In the genomic region with DNA sequence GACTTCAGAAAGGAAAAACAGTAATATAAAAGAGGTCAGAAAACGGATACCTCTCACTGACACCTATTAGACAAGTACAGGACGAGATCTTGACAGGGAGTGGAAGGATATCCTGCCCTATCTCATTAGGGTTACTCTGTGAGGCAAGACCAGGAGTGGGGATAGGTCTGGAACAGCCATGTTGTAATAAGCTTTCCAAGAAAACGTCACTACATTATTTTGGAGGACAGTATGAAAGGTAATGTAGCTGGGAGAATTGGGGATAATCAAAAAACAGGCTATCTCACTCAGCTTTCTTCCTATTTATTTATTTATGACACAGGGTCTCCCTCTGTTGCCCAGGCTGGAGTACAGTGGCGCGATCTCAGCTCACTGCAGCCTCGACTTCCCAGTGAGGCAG, we compare ENCODE assay signal across 16 cellular contexts. TPM values are rescaled to one million over a fixed set of nuclear protein-coding genes. Genes with fewer than 3 reads are reported as not detected.
A peak's percentile ranks its signal among the peaks of the same experiment; 100 is the strongest.
DNase-seq lines count a peak whose midpoint lies in the region; ATAC-seq, FAIRE-seq and TF ChIP-seq lines count a peak whose summit lies in the region.
"Had no signal": no experiment of that assay in that cellular context is flagged by ENCODE, and none has a peak within 500 bp of the region (broad histone marks: within the 10 kb centered on the region; RNA-seq: fewer than 3 reads in every experiment).

No MANE protein-coding gene starts in this region.

- H3K4me2 ChIP-seq in HepG2 (ENCODE audit: low read depth, low read length) (no peak overlapping the region), OCI-LY3 (ENCODE audit: low read length) (peak overlapping the region; percentile 32), K562 (ENCODE audit: insufficient read depth, low read length) (peak overlapping the region; percentile 61)
- H3K4me2 ChIP-seq: BLaER1, GM23338, KMS-11 had no signal

- H3K9me3 ChIP-seq in HepG2 (ENCODE audit: low read length), result no peaks in the 10 kb centered on the region
- no peaks in the 10 kb centered on the region for H3K9me3 ChIP-seq in right lobe of liver
- H3K9me3 ChIP-seq in OCI-LY3 (ENCODE audit: insufficient read depth, low read length), result no peaks in the 10 kb centered on the region
- no peaks in the 10 kb centered on the region for H3K9me3 ChIP-seq in K562 (replicated peaks; ENCODE audit: control insufficient read depth, insufficient read depth, low read depth, low read length)

- H4K20me1 ChIP-seq in HepG2 (ENCODE audit: insufficient read depth, low read length) (no peaks in the 10 kb centered on the region), OCI-LY3 (ENCODE audit: insufficient read depth, low read length) (no peaks in the 10 kb centered on the region), K562 (replicated peaks; ENCODE audit: control insufficient read depth, insufficient read depth, low read length) (no peaks in the 10 kb centered on the region)
- H4K20me1 ChIP-seq: BLaER1 had no signal

- CTCF ChIA-PET in HepG2 (lab: Yijun Ruan, JAX; ENCODE audit: low intra/inter-chr PET ratio, low total read pairs), result no interaction called here
- CTCF ChIA-PET in K562 (lab: Yijun Ruan, JAX; ENCODE audit: low intra/inter-chr PET ratio), result no interaction called here

- H3K4me1 ChIP-seq in HepG2 (ENCODE audit: insufficient read depth, low read length), result peaks cover 76% of the 10 kb centered on the region
- no peaks in the 10 kb centered on the region for H3K4me1 ChIP-seq in right lobe of liver
- H3K4me1 ChIP-seq in OCI-LY3 (ENCODE audit: low read length), result peaks cover 51% of the 10 kb centered on the region
- peaks cover 0 to 6% of the 10 kb centered on the region in 2 experiments; a peak in 3 of 5 replicates for H3K4me1 ChIP-seq in K562 (replicated peaks in 1 of 2; ENCODE audit: control insufficient read depth in 2 of 2, insufficient read depth in 2 of 2, low read length in 2 of 2)

- DNase-seq in HepG2 (ENCODE audit: low spot score), result no peak
- DNase-seq in right lobe of liver, result no peak
- peak in 1 of 4 experiments; percentile 32 for DNase-seq in K562 (ENCODE audit: extremely low read depth in 1 of 4, low spot score in 3 of 4)
- no peak for DNase-seq in HuH-7 (ENCODE audit: low spot score)
- no peak for DNase-seq in NCI-H146 treated with DMSO at 0.1 percent for 48 hours (lab: John Stamatoyannopoulos, UW; ENCODE audit: unreplicated experiment)
- DNase-seq in EL, result no peak
- DNase-seq: 8988T, AML-193, H7 had no signal

- BruUV-seq in HepG2 (replicated peaks; lab: Mats Ljungman, UMichigan) (no TSS peak), K562 (replicated peaks; lab: Mats Ljungman, UMichigan) (no TSS peak)

- TF ChIP-seq RAD21 in HepG2 (CRISPR knock-in tag; IDR thresholded peaks at IDR 0.05) (no peak), K562 (CRISPR knock-in tag; conservative IDR thresholded peaks at IDR 0.05 in 1 of 2, IDR thresholded peaks at IDR 0.05 in 1 of 2) (no peak)

- H2AFZ ChIP-seq in HepG2 (ENCODE audit: low read length) (peak overlapping the region; percentile 33), OCI-LY3 (ENCODE audit: low read depth, low read length) (peak overlapping the region; percentile 97), K562 (ENCODE audit: low read depth, low read length) (peak overlapping the region; percentile 97)
- H2AFZ ChIP-seq: GM23338 had no signal

- no peak overlapping the region for H3K27ac ChIP-seq in HepG2 (ENCODE audit: extremely low read length, insufficient read depth, low read length)
- H3K27ac ChIP-seq in right lobe of liver, result no peak overlapping the region
- H3K27ac ChIP-seq in OCI-LY3 (ENCODE audit: low read length), result peak overlapping the region; percentile 100
- H3K27ac ChIP-seq in K562 (ENCODE audit: extremely low read depth, low read depth, low read length), result peak overlapping the region; percentile 53
- H3K27ac ChIP-seq: BLaER1, HL-60, KMS-11 had no signal

- no peak overlapping the region for H3K4me3 ChIP-seq in HepG2 (replicated peaks in 1 of 3; ENCODE audit: insufficient read depth in 1 of 3, low read depth in 2 of 3, low read length in 3 of 3)
- no peak overlapping the region for H3K4me3 ChIP-seq in right lobe of liver
- no peak overlapping the region for H3K4me3 ChIP-seq in OCI-LY3 (ENCODE audit: low read length)
- H3K4me3 ChIP-seq in K562, result no peak overlapping the region
- H3K4me3 ChIP-seq: BLaER1, GM23338 had no signal

- H3K36me3 ChIP-seq in HepG2 (replicated peaks in 1 of 2; ENCODE audit: control insufficient read depth in 1 of 2, insufficient read depth in 2 of 2, low read length in 2 of 2), result no peaks in the 10 kb centered on the region
- H3K36me3 ChIP-seq in right lobe of liver, result no peaks in the 10 kb centered on the region
- no peaks in the 10 kb centered on the region for H3K36me3 ChIP-seq in OCI-LY3 (replicated peaks; ENCODE audit: low read depth, low read length)
- H3K36me3 ChIP-seq in K562 (ENCODE audit: control insufficient read depth, insufficient read depth, low read length), result no peaks in the 10 kb centered on the region
- H3K36me3 ChIP-seq: BLaER1 had no signal

- FAIRE-seq in HepG2 (lab: Jason Lieb, UNC), result no peak
- no peak for FAIRE-seq in K562 (lab: Jason Lieb, UNC)
- FAIRE-seq: G401.6, GM12892 had no signal

- in situ Hi-C loops in HepG2 (cut with HindIII; ENCODE audit: extremely low pct_ligation_motif_present, low pct_unique_long_range_greater_than_20kb), result no loop called here
- in situ Hi-C loops in K562 (cut with MboI), result loop anchor here (25.0 kb wide), 1 partner anchor 376 kb away; a partner anchor contains a TSS

- no peak overlapping the region for H3K9ac ChIP-seq in HepG2 (ENCODE audit: insufficient read depth, low read depth, low read length)
- peak overlapping the region; percentile 74; the same call in 1 of the 2 replicates for H3K9ac ChIP-seq in OCI-LY3 (ENCODE audit: low read length)
- peak overlapping the region; percentile 30 to 54; a peak in 3 of 4 replicates for H3K9ac ChIP-seq in K562 (ENCODE audit: insufficient read depth in 1 of 2, low read depth in 2 of 2, low read length in 2 of 2)
- H3K9ac ChIP-seq: BLaER1, KMS-11 had no signal

- TF ChIP-seq POLR2A in HepG2 (IDR thresholded peaks at IDR 0.05; ENCODE audit: insufficient read depth in 1 of 2, low read depth in 2 of 2, low read length in 2 of 2) (no peak), right lobe of liver (IDR thresholded peaks at IDR 0.05) (no peak), K562 (conservative IDR thresholded peaks at IDR 0.05) (no peak)

- ATAC-seq in HepG2, result no peak
- no peak for ATAC-seq in right lobe of liver
- ATAC-seq in K562, result peak; percentile 71
- ATAC-seq: GM23338 had no signal

- no peak for TF ChIP-seq EP300 in HepG2 (IDR thresholded peaks at IDR 0.05; ENCODE audit: low read depth in 2 of 2, low read length in 2 of 2)
- no peak for TF ChIP-seq EP300 in HepG2 (CRISPR knock-in tag; IDR thresholded peaks at IDR 0.05; ENCODE audit: borderline replicate concordance)
- no peak for TF ChIP-seq EP300 in K562 (IDR thresholded peaks at IDR 0.05; ENCODE audit: low read length)

- intact Hi-C loops in HepG2 (cut with micrococcal nuclease; ENCODE audit: unreplicated experiment) (no loop called here), right lobe of liver (cut with DNase I) (loop anchor here in 1 of 2 donors (10.0 kb wide), 1 partner anchor 219 kb away; no protein-coding TSS in a partner anchor), K562 (cut with micrococcal nuclease) (no loop called here)

- H3K79me2 ChIP-seq in HepG2 (ENCODE audit: insufficient read depth, low read length) (no peaks in the 10 kb centered on the region), OCI-LY3 (ENCODE audit: low read length) (no peaks in the 10 kb centered on the region), K562 (ENCODE audit: control insufficient read depth, insufficient read depth, low read length) (no peaks in the 10 kb centered on the region)

- no peak for TF ChIP-seq CTCF in HepG2 (CRISPR knock-in tag; IDR thresholded peaks at IDR 0.05)
- TF ChIP-seq CTCF in right lobe of liver (IDR thresholded peaks at IDR 0.05), result no peak
- no peak for TF ChIP-seq CTCF in OCI-LY3 (IDR thresholded peaks at IDR 0.05; ENCODE audit: low read depth, low read length)
- TF ChIP-seq CTCF in K562 (IDR thresholded peaks at IDR 0.05 in 2 of 3, conservative IDR thresholded peaks at IDR 0.05 in 1 of 3; ENCODE audit: insufficient read depth in 2 of 3, low read depth in 1 of 3, low read length in 3 of 3), result no peak

- POLR2A ChIA-PET in HepG2 (lab: Yijun Ruan, JAX) (interaction anchor here (0.8 kb wide), 1 partner anchor 347 kb away, joined by 3 read pairs; a partner anchor contains a TSS), K562 (lab: Yijun Ruan, JAX) (interaction anchor here (0.6 to 2.2 kb wide), 12 partner anchors 9 to 375 kb away, joined by 3 to 9 read pairs (median 4); a partner anchor contains a TSS)

- no peaks in the 10 kb centered on the region for H3K9me1 ChIP-seq in K562 (ENCODE audit: control insufficient read depth, insufficient read depth, low read length)

- 89% methylated on average over 6 of the region's 6 CpGs for WGBS in HepG2 (ENCODE audit: low lambda C conversion rate)
- WGBS in right lobe of liver (ENCODE audit: insufficient coverage, low coverage, low lambda C conversion rate, missing lambda C conversion rate), result 65% methylated on average over 6 of the region's 6 CpGs
- 42% methylated on average over 6 of the region's 6 CpGs for WGBS in K562 (ENCODE audit: insufficient coverage, low coverage, missing lambda C conversion rate)

- H3K27me3 ChIP-seq in HepG2 (ENCODE audit: control insufficient read depth in 1 of 2, insufficient read depth in 2 of 2, low read length in 2 of 2), result no peaks in the 10 kb centered on the region; a peak in 1 of 5 replicates
- H3K27me3 ChIP-seq in right lobe of liver, result no peaks in the 10 kb centered on the region
- H3K27me3 ChIP-seq in OCI-LY3 (ENCODE audit: low read depth, low read length), result no peaks in the 10 kb centered on the region
- no peaks in the 10 kb centered on the region for H3K27me3 ChIP-seq in K562 (ENCODE audit: control insufficient read depth in 2 of 2, insufficient read depth in 2 of 2, low read length in 2 of 2)
- H3K27me3 ChIP-seq: BLaER1 had no signal

RNA-seq across cellular contexts. Expression of a gene that starts 25.3 kb away (rescaled TPM):
- total RNA-seq in HepG2 (2016; rRNA removed; fragmentation: Illumina TruSeq; extraction: Trizol) (52.1 and 79.1 TPM in 2 replicates), right lobe of liver (10 to 100 TPM in 3 of 6 experiments, 1 to 10 TPM in 3; 5.8 to 13.2 (median 9.1) TPM), K562 (2014; rRNA removed) (71.8 and 87.5 TPM in 2 replicates), K562 (2014; rRNA removed; fragmentation: Illumina TruSeq; extraction: Trizol) (134 and 145 TPM in 2 replicates), K562 (2015; rRNA removed; fragmentation: Illumina TruSeq; extraction: Trizol) (100 and 102 TPM in 2 replicates), K562 (2021) (78.8 and 79.9 TPM in 2 replicates)
- 14.1 and 14.2 TPM in 2 replicates for total RNA-seq in HepG2 (2016; cell fraction: cytosol; rRNA removed; fragmentation: Illumina TruSeq; extraction: Trizol; ENCODE audit: low read depth)
- total RNA-seq in HepG2 (2016; cell fraction: insoluble cytoplasmic fraction; rRNA removed; fragmentation: Illumina TruSeq; extraction: Trizol), result 57.3 and 82.0 TPM in 2 replicates
- 39.7 and 45.8 TPM in 2 replicates for total RNA-seq in HepG2 (2016; cell fraction: membrane; rRNA removed; fragmentation: Illumina TruSeq; extraction: Trizol)
- total RNA-seq in HepG2 (2016; cell fraction: nucleus; rRNA removed; fragmentation: Illumina TruSeq; extraction: Trizol), result 25.0 and 25.1 TPM in 2 replicates
- polyA plus RNA-seq in HepG2 (2011; rRNA removed) (35.2 and 39.9 TPM in 2 replicates), K562 (2011; rRNA removed) (95.4 and 111 TPM in 2 replicates), K562 (2014; fragmentation: Illumina TruSeq; extraction: Trizol) (97.0 and 104 TPM in 2 replicates), K562 (2014; fragmentation: Nextera tagmentation; extraction: Ambion mirVana) (10 to 100 TPM; 35.4 to 41.1 TPM), K562 (2014; rRNA removed) (92.2 and 94.1 TPM in 2 replicates)
- polyA plus RNA-seq in HepG2 (2011; cell fraction: cytosol; rRNA removed), result 30.0 and 36.6 TPM in 2 replicates
- 17.1 and 20.4 TPM in 2 replicates for polyA plus RNA-seq in HepG2 (2011; cell fraction: nucleus; rRNA removed)
- polyA plus RNA-seq in HepG2 (2012), result 43.4 and 46.6 TPM in 2 replicates
- polyA plus RNA-seq in HepG2 (2016; cell fraction: cytosol; fragmentation: Illumina TruSeq; extraction: Trizol; ENCODE audit: low read depth), result 7.3 and 12.1 TPM in 2 replicates
- polyA plus RNA-seq in HepG2 (2016; cell fraction: insoluble cytoplasmic fraction; fragmentation: Illumina TruSeq; extraction: Trizol; ENCODE audit: low read depth), result 70.8 and 81.5 TPM in 2 replicates
- 23.8 and 31.2 TPM in 2 replicates for polyA plus RNA-seq in HepG2 (2016; cell fraction: membrane; fragmentation: Illumina TruSeq; extraction: Trizol; ENCODE audit: low read depth)
- 36.5 and 38.4 TPM in 2 replicates for polyA plus RNA-seq in HepG2 (2016; cell fraction: nucleus; fragmentation: Illumina TruSeq; extraction: Trizol; ENCODE audit: insufficient read depth, low read depth)
- polyA minus RNA-seq in HepG2 (2011; rRNA and poly(A)+ RNA removed; ENCODE audit: low replicate concordance), result 13.7 and 15.1 TPM in 2 replicates
- 19.8 and 21.2 TPM in 2 replicates for polyA minus RNA-seq in HepG2 (2011; cell fraction: cytosol; rRNA and poly(A)+ RNA removed)
- polyA minus RNA-seq in HepG2 (2011; cell fraction: nucleus; rRNA and poly(A)+ RNA removed), result 6.7 and 13.2 TPM in 2 replicates
- total RNA-seq in K562 (2011; cell fraction: chromatin; rRNA removed; ENCODE audit: low replicate concordance), result 23.4 and 44.5 TPM in 2 replicates
- 13.5 and 15.3 TPM in 2 replicates for total RNA-seq in K562 (2011; cell fraction: nucleolus; rRNA removed)
- 28.3 and 34.4 TPM in 2 replicates for total RNA-seq in K562 (2011; cell fraction: nucleoplasm; rRNA removed)
- polyA plus RNA-seq in K562 (2011; cell fraction: cytosol; rRNA removed), result 35.3 and 57.4 TPM in 2 replicates
- polyA plus RNA-seq in K562 (2011; cell fraction: nucleus; rRNA removed), result 24.5 and 38.9 TPM in 2 replicates
- polyA plus RNA-seq in K562 (2012), result 65.4 and 94.0 TPM in 2 replicates
- polyA minus RNA-seq in K562 (2011; rRNA and poly(A)+ RNA removed), result 76.2 and 81.4 TPM in 2 replicates
- polyA minus RNA-seq in K562 (2011; cell fraction: cytosol; rRNA and poly(A)+ RNA removed), result 32.2 and 35.4 TPM in 2 replicates
- polyA minus RNA-seq in K562 (2011; cell fraction: nucleus; rRNA and poly(A)+ RNA removed), result 8.2 and 16.9 TPM in 2 replicates

RNA-seq across cellular contexts. Expression of a gene that starts 33.3 kb away (rescaled TPM):
- total RNA-seq in HepG2 (2016; rRNA removed; fragmentation: Illumina TruSeq; extraction: Trizol) (38.4 and 50.8 TPM in 2 replicates), right lobe of liver (1 to 10 TPM; 5.0 to 9.2 (median 7.0) TPM), K562 (2014; rRNA removed) (52.7 and 60.6 TPM in 2 replicates), K562 (2014; rRNA removed; fragmentation: Illumina TruSeq; extraction: Trizol) (19.9 and 21.5 TPM in 2 replicates), K562 (2015; rRNA removed; fragmentation: Illumina TruSeq; extraction: Trizol) (37.9 and 40.7 TPM in 2 replicates), K562 (2021) (45.4 and 47.8 TPM in 2 replicates)
- 6.2 and 6.4 TPM in 2 replicates for total RNA-seq in HepG2 (2016; cell fraction: cytosol; rRNA removed; fragmentation: Illumina TruSeq; extraction: Trizol; ENCODE audit: low read depth)
- total RNA-seq in HepG2 (2016; cell fraction: insoluble cytoplasmic fraction; rRNA removed; fragmentation: Illumina TruSeq; extraction: Trizol), result 39.5 and 50.0 TPM in 2 replicates
- total RNA-seq in HepG2 (2016; cell fraction: membrane; rRNA removed; fragmentation: Illumina TruSeq; extraction: Trizol), result 18.4 and 20.2 TPM in 2 replicates
- 17.8 and 18.7 TPM in 2 replicates for total RNA-seq in HepG2 (2016; cell fraction: nucleus; rRNA removed; fragmentation: Illumina TruSeq; extraction: Trizol)
- polyA plus RNA-seq in HepG2 (2011; rRNA removed) (37.4 and 38.4 TPM in 2 replicates), K562 (2011; rRNA removed) (45.9 and 47.2 TPM in 2 replicates), K562 (2014; fragmentation: Illumina TruSeq; extraction: Trizol) (29.6 and 40.5 TPM in 2 replicates), K562 (2014; fragmentation: Nextera tagmentation; extraction: Ambion mirVana) (10 to 100 TPM in 1 of 2 experiments, 1 to 10 TPM in 1; 8.8 to 25.2 TPM), K562 (2014; rRNA removed) (51.1 and 59.4 TPM in 2 replicates)
- polyA plus RNA-seq in HepG2 (2011; cell fraction: cytosol; rRNA removed), result 33.8 and 41.1 TPM in 2 replicates
- polyA plus RNA-seq in HepG2 (2011; cell fraction: nucleus; rRNA removed), result 18.1 and 19.0 TPM in 2 replicates
- polyA plus RNA-seq in HepG2 (2012), result 15.8 and 17.3 TPM in 2 replicates
- 5.3 and 6.1 TPM in 2 replicates for polyA plus RNA-seq in HepG2 (2016; cell fraction: cytosol; fragmentation: Illumina TruSeq; extraction: Trizol; ENCODE audit: low read depth)
- 49.1 and 55.1 TPM in 2 replicates for polyA plus RNA-seq in HepG2 (2016; cell fraction: insoluble cytoplasmic fraction; fragmentation: Illumina TruSeq; extraction: Trizol; ENCODE audit: low read depth)
- polyA plus RNA-seq in HepG2 (2016; cell fraction: membrane; fragmentation: Illumina TruSeq; extraction: Trizol; ENCODE audit: low read depth), result 14.0 and 15.3 TPM in 2 replicates
- 23.9 and 25.0 TPM in 2 replicates for polyA plus RNA-seq in HepG2 (2016; cell fraction: nucleus; fragmentation: Illumina TruSeq; extraction: Trizol; ENCODE audit: insufficient read depth, low read depth)
- 20.6 and 39.2 TPM in 2 replicates for polyA minus RNA-seq in HepG2 (2011; rRNA and poly(A)+ RNA removed; ENCODE audit: low replicate concordance)
- 13.6 and 14.0 TPM in 2 replicates for polyA minus RNA-seq in HepG2 (2011; cell fraction: cytosol; rRNA and poly(A)+ RNA removed)
- polyA minus RNA-seq in HepG2 (2011; cell fraction: nucleus; rRNA and poly(A)+ RNA removed), result 31.2 and 33.4 TPM in 2 replicates
- 19.4 and 24.4 TPM in 2 replicates for total RNA-seq in K562 (2011; cell fraction: chromatin; rRNA removed; ENCODE audit: low replicate concordance)
- total RNA-seq in K562 (2011; cell fraction: nucleolus; rRNA removed), result 28.8 and 31.2 TPM in 2 replicates
- 29.9 and 34.0 TPM in 2 replicates for total RNA-seq in K562 (2011; cell fraction: nucleoplasm; rRNA removed)
- polyA plus RNA-seq in K562 (2011; cell fraction: cytosol; rRNA removed), result 54.9 and 75.5 TPM in 2 replicates
- 31.7 and 32.1 TPM in 2 replicates for polyA plus RNA-seq in K562 (2011; cell fraction: nucleus; rRNA removed)
- polyA plus RNA-seq in K562 (2012), result 28.3 and 30.1 TPM in 2 replicates
- 19.4 and 21.4 TPM in 2 replicates for polyA minus RNA-seq in K562 (2011; rRNA and poly(A)+ RNA removed)
- polyA minus RNA-seq in K562 (2011; cell fraction: cytosol; rRNA and poly(A)+ RNA removed), result 17.9 and 18.6 TPM in 2 replicates
- polyA minus RNA-seq in K562 (2011; cell fraction: nucleus; rRNA and poly(A)+ RNA removed), result 26.0 and 42.1 TPM in 2 replicates

Comparison
In these comparisons a context has a peak if more than half of its experiments do, and no peak if none do; other contexts are left out.
1. H2AFZ ChIP-seq: peak in every context shown above with its lines; median percentile 97 in OCI-LY3; 97 in K562; 33 in HepG2.
2. H3K27ac ChIP-seq: peak in OCI-LY3 (single experiment) and K562 (single experiment); none in HepG2 (single experiment) and right lobe of liver (0 of 3).